ENCODE assay signal across 1 cellular context in the genomic region with DNA sequence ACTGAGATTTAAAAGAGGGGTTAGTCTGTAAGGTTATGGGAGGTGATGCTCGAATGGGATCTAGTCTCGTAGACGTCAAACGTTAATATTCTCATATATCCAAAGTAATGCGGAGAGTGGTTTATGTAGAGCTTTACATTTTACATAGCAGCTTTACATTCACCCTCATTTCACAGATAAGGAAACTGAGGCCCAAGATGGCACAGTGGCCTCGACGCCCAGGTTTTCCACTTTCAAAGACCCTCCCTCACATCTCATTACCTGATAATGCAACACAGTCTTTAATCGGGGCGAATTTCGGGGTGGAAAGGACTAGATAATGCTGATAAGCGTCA.
A peak's percentile ranks its signal among the peaks of the same experiment; 100 is the strongest.
TF ChIP-seq lines count a peak whose summit lies in the region.

No MANE protein-coding gene starts in this region.

TF ChIP-seq in HepG2, 621 proteins besides CTCF, POLR2A, EP300 and RAD21:
- peak; percentile 59; the same call in 1 of the 2 replicates for TF ChIP-seq TOPORS (CRISPR knock-in tag; IDR thresholded peaks at IDR 0.05)
- TF ChIP-seq ZNF549 (CRISPR knock-in tag; IDR thresholded peaks at IDR 0.05), result 0 out of 2 replicates have a peak, but pooled peaks have one; percentile 8
- TF ChIP-seq ZNF143 (CRISPR knock-in tag; IDR thresholded peaks at IDR 0.05), result no peak
- TF ChIP-seq, protein P1, sequence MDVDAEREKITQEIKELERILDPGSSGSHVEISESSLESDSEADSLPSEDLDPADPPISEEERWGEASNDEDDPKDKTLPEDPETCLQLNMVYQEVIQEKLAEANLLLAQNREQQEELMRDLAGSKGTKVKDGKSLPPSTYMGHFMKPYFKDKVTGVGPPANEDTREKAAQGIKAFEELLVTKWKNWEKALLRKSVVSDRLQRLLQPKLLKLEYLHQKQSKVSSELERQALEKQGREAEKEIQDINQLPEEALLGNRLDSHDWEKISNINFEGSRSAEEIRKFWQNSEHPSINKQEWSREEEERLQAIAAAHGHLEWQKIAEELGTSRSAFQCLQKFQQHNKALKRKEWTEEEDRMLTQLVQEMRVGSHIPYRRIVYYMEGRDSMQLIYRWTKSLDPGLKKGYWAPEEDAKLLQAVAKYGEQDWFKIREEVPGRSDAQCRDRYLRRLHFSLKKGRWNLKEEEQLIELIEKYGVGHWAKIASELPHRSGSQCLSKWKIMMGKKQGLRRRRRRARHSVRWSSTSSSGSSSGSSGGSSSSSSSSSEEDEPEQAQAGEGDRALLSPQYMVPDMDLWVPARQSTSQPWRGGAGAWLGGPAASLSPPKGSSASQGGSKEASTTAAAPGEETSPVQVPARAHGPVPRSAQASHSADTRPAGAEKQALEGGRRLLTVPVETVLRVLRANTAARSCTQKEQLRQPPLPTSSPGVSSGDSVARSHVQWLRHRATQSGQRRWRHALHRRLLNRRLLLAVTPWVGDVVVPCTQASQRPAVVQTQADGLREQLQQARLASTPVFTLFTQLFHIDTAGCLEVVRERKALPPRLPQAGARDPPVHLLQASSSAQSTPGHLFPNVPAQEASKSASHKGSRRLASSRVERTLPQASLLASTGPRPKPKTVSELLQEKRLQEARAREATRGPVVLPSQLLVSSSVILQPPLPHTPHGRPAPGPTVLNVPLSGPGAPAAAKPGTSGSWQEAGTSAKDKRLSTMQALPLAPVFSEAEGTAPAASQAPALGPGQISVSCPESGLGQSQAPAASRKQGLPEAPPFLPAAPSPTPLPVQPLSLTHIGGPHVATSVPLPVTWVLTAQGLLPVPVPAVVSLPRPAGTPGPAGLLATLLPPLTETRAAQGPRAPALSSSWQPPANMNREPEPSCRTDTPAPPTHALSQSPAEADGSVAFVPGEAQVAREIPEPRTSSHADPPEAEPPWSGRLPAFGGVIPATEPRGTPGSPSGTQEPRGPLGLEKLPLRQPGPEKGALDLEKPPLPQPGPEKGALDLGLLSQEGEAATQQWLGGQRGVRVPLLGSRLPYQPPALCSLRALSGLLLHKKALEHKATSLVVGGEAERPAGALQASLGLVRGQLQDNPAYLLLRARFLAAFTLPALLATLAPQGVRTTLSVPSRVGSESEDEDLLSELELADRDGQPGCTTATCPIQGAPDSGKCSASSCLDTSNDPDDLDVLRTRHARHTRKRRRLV (CRISPR knock-in tag; IDR thresholded peaks at IDR 0.05), result no peak
- TF ChIP-seq ZNF766 (CRISPR knock-in tag; IDR thresholded peaks at IDR 0.05; ENCODE audit: borderline replicate concordance), result no peak
- TF ChIP-seq ZNF546 (CRISPR knock-in tag; conservative IDR thresholded peaks at IDR 0.05), result no peak
- TF ChIP-seq ZSCAN31 (CRISPR knock-in tag; IDR thresholded peaks at IDR 0.05; ENCODE audit: low read depth), result no peak
- peak; percentile 25; the same call in 1 of the 2 replicates for TF ChIP-seq ZBTB20 (CRISPR knock-in tag; IDR thresholded peaks at IDR 0.05; ENCODE audit: borderline replicate concordance, low read depth)
- TF ChIP-seq, protein P2, sequence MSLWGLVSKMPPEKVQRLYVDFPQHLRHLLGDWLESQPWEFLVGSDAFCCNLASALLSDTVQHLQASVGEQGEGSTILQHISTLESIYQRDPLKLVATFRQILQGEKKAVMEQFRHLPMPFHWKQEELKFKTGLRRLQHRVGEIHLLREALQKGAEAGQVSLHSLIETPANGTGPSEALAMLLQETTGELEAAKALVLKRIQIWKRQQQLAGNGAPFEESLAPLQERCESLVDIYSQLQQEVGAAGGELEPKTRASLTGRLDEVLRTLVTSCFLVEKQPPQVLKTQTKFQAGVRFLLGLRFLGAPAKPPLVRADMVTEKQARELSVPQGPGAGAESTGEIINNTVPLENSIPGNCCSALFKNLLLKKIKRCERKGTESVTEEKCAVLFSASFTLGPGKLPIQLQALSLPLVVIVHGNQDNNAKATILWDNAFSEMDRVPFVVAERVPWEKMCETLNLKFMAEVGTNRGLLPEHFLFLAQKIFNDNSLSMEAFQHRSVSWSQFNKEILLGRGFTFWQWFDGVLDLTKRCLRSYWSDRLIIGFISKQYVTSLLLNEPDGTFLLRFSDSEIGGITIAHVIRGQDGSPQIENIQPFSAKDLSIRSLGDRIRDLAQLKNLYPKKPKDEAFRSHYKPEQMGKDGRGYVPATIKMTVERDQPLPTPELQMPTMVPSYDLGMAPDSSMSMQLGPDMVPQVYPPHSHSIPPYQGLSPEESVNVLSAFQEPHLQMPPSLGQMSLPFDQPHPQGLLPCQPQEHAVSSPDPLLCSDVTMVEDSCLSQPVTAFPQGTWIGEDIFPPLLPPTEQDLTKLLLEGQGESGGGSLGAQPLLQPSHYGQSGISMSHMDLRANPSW (CRISPR knock-in tag; IDR thresholded peaks at IDR 0.05; ENCODE audit: borderline replicate concordance), result 0 out of 2 replicates have a peak, but pooled peaks have one; percentile 8
- TF ChIP-seq ZBTB1 (CRISPR knock-in tag; IDR thresholded peaks at IDR 0.05; ENCODE audit: borderline replicate concordance), result no peak
- TF ChIP-seq, protein P3, sequence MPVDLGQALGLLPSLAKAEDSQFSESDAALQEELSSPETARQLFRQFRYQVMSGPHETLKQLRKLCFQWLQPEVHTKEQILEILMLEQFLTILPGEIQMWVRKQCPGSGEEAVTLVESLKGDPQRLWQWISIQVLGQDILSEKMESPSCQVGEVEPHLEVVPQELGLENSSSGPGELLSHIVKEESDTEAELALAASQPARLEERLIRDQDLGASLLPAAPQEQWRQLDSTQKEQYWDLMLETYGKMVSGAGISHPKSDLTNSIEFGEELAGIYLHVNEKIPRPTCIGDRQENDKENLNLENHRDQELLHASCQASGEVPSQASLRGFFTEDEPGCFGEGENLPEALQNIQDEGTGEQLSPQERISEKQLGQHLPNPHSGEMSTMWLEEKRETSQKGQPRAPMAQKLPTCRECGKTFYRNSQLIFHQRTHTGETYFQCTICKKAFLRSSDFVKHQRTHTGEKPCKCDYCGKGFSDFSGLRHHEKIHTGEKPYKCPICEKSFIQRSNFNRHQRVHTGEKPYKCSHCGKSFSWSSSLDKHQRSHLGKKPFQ (CRISPR knock-in tag; IDR thresholded peaks at IDR 0.05; ENCODE audit: insufficient replicate concordance), result peak; percentile 38
- TF ChIP-seq RXRA (CRISPR knock-in tag; IDR thresholded peaks at IDR 0.05), result no peak
- 0 out of 2 replicates have a peak, but pooled peaks have one; percentile 26 for TF ChIP-seq ZKSCAN5 (CRISPR knock-in tag; IDR thresholded peaks at IDR 0.05)
